In the genomic region with DNA sequence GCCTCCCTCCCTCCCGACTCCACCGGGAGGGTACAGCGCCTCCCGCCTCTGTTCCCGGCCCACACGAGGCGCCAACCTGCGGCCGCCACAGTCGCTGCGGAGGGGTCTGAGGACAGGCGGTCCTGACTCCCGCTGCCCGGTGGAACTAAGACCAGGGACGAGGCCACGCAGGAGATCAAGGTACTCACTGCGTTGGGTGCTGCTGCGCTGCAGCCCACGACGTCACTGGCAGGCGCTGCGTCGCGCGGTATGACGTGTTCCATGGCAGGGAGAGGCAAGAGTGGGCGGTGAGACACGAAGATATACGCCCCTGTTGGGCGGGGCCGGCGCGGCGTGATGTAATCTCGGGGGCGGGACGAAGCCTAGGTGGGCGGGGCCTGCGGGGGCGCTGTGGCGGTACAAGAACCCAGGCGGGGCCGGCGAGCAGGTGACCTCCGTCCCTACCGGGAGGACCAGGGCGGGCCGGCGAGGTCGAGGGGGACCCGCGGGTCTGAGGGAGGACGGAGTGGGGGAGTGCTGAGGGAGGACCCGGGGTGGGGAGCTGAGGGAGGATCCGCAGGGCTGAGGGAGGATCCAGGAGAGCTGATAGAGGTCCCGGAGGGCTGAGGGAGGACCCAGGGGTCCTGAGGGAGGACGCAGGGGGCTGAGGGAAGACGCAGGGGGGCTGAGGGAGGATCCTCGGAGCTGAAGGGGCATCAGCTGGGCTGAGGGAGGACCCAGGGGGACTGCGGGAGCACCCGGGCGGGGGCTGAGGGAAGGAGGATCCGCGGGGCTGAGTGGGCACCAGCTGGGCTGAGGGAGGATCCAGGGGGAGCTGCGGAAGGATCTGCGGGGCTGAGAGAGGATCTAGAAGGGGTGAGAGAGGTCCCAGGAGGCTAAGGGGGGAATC, we compare ENCODE assay signal across 8 cellular contexts. TPM values are rescaled to one million over a fixed set of nuclear protein-coding genes. Genes with fewer than 3 reads are reported as not detected.
DNase-seq lines count a peak whose midpoint lies in the region; ATAC-seq and TF ChIP-seq lines count a peak whose summit lies in the region.

A gene (minus strand): TSS at position 227 of the 889 bp plus-strand sequence. CDS start 1,039 bp downstream, outside the sequence.

- H3K27me3 ChIP-seq in osteoblast (ENCODE audit: insufficient read depth, low read length) (no peaks in the 10 kb centered on the region), thoracic aorta (replicated peaks; ENCODE audit: insufficient read depth) (no peaks in the 10 kb centered on the region)

- H3K27ac Mint-ChIP-seq in activated naive CD4-positive, alpha-beta T cell treated with anti-CD3 and anti-CD28 coated beads, Interleukin-2, amount 50 U/mL, for 72 hours: peak within 1 kb of the TSS; percentile 91 to 96

- DNase-seq in GM10248 (ENCODE audit: extremely low spot score) (peak; percentile 98), NCI-H1092 treated with DMSO at 0.1 percent for 48 hours (lab: John Stamatoyannopoulos, UW) (peak; percentile 97), SKM-1 (lab: John Stamatoyannopoulos, UW; ENCODE audit: unreplicated experiment) (peak; percentile 97), glomerular visceral epithelial cell (ENCODE audit: extremely low spot score) (peak; percentile 95), osteoblast (ENCODE audit: insufficient read length, low spot score, missing footprints) (peak; percentile 99), thoracic aorta (ENCODE audit: low spot score) (peak; percentile 92)
- peak; percentile 98 to 99 for DNase-seq in activated naive CD4-positive, alpha-beta T cell treated with anti-CD3 and anti-CD28 coated beads, Interleukin-2, amount 50 U/mL, for 72 hours (ENCODE audit: low spot score in 2 of 2)

- no peaks in the 10 kb centered on the region for H4K20me1 ChIP-seq in osteoblast (ENCODE audit: insufficient read depth, low read length)

- peak within 1 kb of the TSS; percentile 100 for H3K4me3 ChIP-seq in osteoblast (ENCODE audit: insufficient read depth, low read length)
- peak within 1 kb of the TSS; percentile 93 for H3K4me3 ChIP-seq in thoracic aorta

- H3K9me3 ChIP-seq in osteoblast (ENCODE audit: low read depth, low read length) (no peaks in the 10 kb centered on the region), thoracic aorta (no peaks in the 10 kb centered on the region)

- TF ChIP-seq CTCF in GM10248 (IDR thresholded peaks at IDR 0.05; ENCODE audit: control extremely low read depth, extremely low read depth, low read depth, missing control alignments) (no peak), osteoblast (IDR thresholded peaks at IDR 0.05; ENCODE audit: extremely low read depth, low read depth, low read length) (no peak), thoracic aorta (IDR thresholded peaks at IDR 0.05) (no peak)

- H3K27ac ChIP-seq in osteoblast (ENCODE audit: low read depth, low read length) (peak within 1 kb of the TSS; percentile 94), thoracic aorta (peak within 1 kb of the TSS; percentile 76 to 90)

- POLR2A ChIA-PET in GM10248 (lab: Yijun Ruan, JAX): interaction anchor here (0.9 kb wide), 1 partner anchor 21 kb away, joined by 3 read pairs; no protein-coding TSS in a partner anchor

- peak within 1 kb of the TSS; percentile 98 for H2AFZ ChIP-seq in osteoblast (ENCODE audit: low read length)

- H3K9me3 Mint-ChIP-seq in activated naive CD4-positive, alpha-beta T cell treated with anti-CD3 and anti-CD28 coated beads, Interleukin-2, amount 50 U/mL, for 72 hours: no peaks in the 10 kb centered on the region

- H3K36me3 ChIP-seq in osteoblast (ENCODE audit: insufficient read depth, low read length): peaks cover 14% of the 10 kb centered on the region
- H3K36me3 ChIP-seq in thoracic aorta: peaks cover 10% of the 10 kb centered on the region

- ATAC-seq in HG02623 (IDR thresholded peaks at IDR 0.05; ENCODE audit: unreplicated experiment) (peak; percentile 86), thoracic aorta (ENCODE audit: insufficient number of reproducible peaks, low FRiP score, low read depth) (peak; percentile 98)
- peak; percentile 95 to 97 for ATAC-seq in activated naive CD4-positive, alpha-beta T cell treated with anti-CD3 and anti-CD28 coated beads, Interleukin-2, amount 50 U/mL, for 72 hours

- peak within 1 kb of the TSS; percentile 97 for H3K4me2 ChIP-seq in osteoblast (ENCODE audit: insufficient read depth, low read length)

- peaks cover 31% of the 10 kb centered on the region for H3K79me2 ChIP-seq in osteoblast (ENCODE audit: insufficient read depth, low read length)

- H3K4me1 ChIP-seq in osteoblast (ENCODE audit: insufficient read depth, low read length): peaks cover 16% of the 10 kb centered on the region
- H3K4me1 ChIP-seq in thoracic aorta (ENCODE audit: control insufficient read depth in 1 of 2, low read depth in 2 of 2): peaks cover 10 to 26% of the 10 kb centered on the region in 2 donors

- peaks cover 7 to 10% of the 10 kb centered on the region in 2 donors for H3K36me3 Mint-ChIP-seq in activated naive CD4-positive, alpha-beta T cell treated with anti-CD3 and anti-CD28 coated beads, Interleukin-2, amount 50 U/mL, for 72 hours

- CTCF ChIA-PET in GM10248 (lab: Yijun Ruan, JAX): interaction anchor here (1.0 to 2.8 kb wide), 6 partner anchors 12 to 1445 kb away, joined by 3 to 18 read pairs (median 3); a partner anchor contains a TSS

RNA-seq across cellular contexts. Expression of the gene that starts here (rescaled TPM):
- 10 to 100 TPM; 50.6 to 52.5 TPM for total RNA-seq in activated naive CD4-positive, alpha-beta T cell treated with anti-CD3 and anti-CD28 coated beads, Interleukin-2, amount 50 U/mL, for 72 hours
- total RNA-seq in osteoblast: 34.5 and 51.4 TPM in 2 replicates
- total RNA-seq in thoracic aorta: 10 to 100 TPM; 32.4 to 79.3 TPM

Comparison
In these comparisons a context has a peak if more than half of its experiments do, and no peak if none do; other contexts are left out.
1. Peak in every context shown above with its lines: DNase-seq, ATAC-seq, H3K4me3 ChIP-seq and H3K27ac ChIP-seq.